Comparison of ENCODE assay signal across 9 cellular contexts in the genomic region with DNA sequence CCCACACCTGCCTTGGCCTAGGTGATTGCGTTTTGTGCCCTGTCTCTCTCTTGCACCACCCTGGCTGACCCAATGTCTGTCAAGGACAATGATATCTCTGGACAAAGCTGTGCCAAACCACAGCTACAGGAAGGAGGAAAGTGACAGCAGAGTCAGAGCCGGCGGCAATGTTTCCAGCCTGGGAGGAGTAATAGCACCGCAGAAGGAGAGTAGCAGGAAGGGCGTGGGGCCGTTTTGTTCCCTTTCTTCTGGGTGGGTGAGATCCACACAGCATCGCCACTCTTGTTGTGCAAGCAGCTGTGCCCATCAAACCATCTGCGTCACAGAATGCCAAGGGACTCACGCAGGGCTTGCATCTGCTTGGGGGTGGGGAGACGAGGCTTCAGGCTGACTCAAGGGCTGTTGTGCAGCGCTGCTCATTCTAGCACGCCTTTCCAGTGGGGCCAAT.
DNase-seq lines count a peak whose midpoint lies in the region; ATAC-seq and TF ChIP-seq lines count a peak whose summit lies in the region.
"Had no signal": no experiment of that assay in that cellular context is flagged by ENCODE, and none has a peak within 500 bp of the region (broad histone marks: within the 10 kb centered on the region; RNA-seq: fewer than 3 reads in every experiment).

No MANE protein-coding gene starts in this region.

- no peaks in the 10 kb centered on the region for H3K9me3 ChIP-seq in suprapubic skin

- TF ChIP-seq CTCF in suprapubic skin (IDR thresholded peaks at IDR 0.05) = no peak

- H3K4me1 Mint-ChIP-seq in activated T-cell treated with anti-CD3 and anti-CD28 coated beads, Interleukin-2, amount 50 U/mL, for 4 hours (ENCODE audit: low read depth) = no peaks in the 10 kb centered on the region

- no peaks in the 10 kb centered on the region for H3K36me3 Mint-ChIP-seq in activated T-cell treated with anti-CD3 and anti-CD28 coated beads, Interleukin-2, amount 50 U/mL, for 4 hours (ENCODE audit: insufficient read depth)
- H3K36me3 Mint-ChIP-seq: WTC11 had no signal

- peak; percentile 91 for ATAC-seq in left lobe of liver
- ATAC-seq in activated T-cell treated with anti-CD3 and anti-CD28 coated beads, Interleukin-2, amount 50 U/mL, for 4 hours = no peak
- ATAC-seq: WTC11 had no signal

- peaks cover 7% of the 10 kb centered on the region for H3K9me3 Mint-ChIP-seq in activated T-cell treated with anti-CD3 and anti-CD28 coated beads, Interleukin-2, amount 50 U/mL, for 4 hours

- CTCF ChIA-PET in HEK293T (lab: Yijun Ruan, JAX) = no interaction called here

- no peak overlapping the region for H3K4me3 Mint-ChIP-seq in activated T-cell treated with anti-CD3 and anti-CD28 coated beads, Interleukin-2, amount 50 U/mL, for 4 hours
- H3K4me3 Mint-ChIP-seq: WTC11 had no signal

- no peaks in the 10 kb centered on the region for H3K4me1 ChIP-seq in suprapubic skin

- peaks cover 5% of the 10 kb centered on the region for H3K27me3 ChIP-seq in suprapubic skin

- no peak overlapping the region for H3K27ac ChIP-seq in suprapubic skin

- no peaks in the 10 kb centered on the region for H3K27me3 Mint-ChIP-seq in activated T-cell treated with anti-CD3 and anti-CD28 coated beads, Interleukin-2, amount 50 U/mL, for 4 hours (ENCODE audit: low read depth)

- H3K4me3 ChIP-seq in suprapubic skin = no peak overlapping the region

- POLR2A ChIA-PET in HEK293T (lab: Yijun Ruan, JAX) = no interaction called here

- TF ChIP-seq EP300 in suprapubic skin (IDR thresholded peaks at IDR 0.05) = no peak

- WGBS in suprapubic skin = 62% methylated on average over 12 of the region's 12 CpGs

- DNase-seq in NCI-H1694 treated with DMSO at 0.1 percent for 48 hours (lab: John Stamatoyannopoulos, UW) (peak; percentile 24), SHP77 treated with DMSO at 0.1 percent for 48 hours (lab: John Stamatoyannopoulos, UW) (peak; percentile 5), left lobe of liver (ENCODE audit: low spot score) (peak; percentile 81), suprapubic skin (ENCODE audit: low spot score in 2 of 2) (peak; percentile 82 to 83), HEK293T (ENCODE audit: extremely low spot score) (no peak)
- no peak for DNase-seq in stimulated activated CD4-positive, alpha-beta T cell treated with anti-CD3 and anti-CD28 coated beads, Interleukin-15, amount 100 ng/mL, for 24 hours
- no peak for DNase-seq in activated T-cell treated with anti-CD3 and anti-CD28 coated beads, Interleukin-2, amount 50 U/mL, for 4 hours
- DNase-seq in activated CD4-positive, alpha-beta T cell treated with anti-CD3 and anti-CD28 coated beads, Interleukin-2, amount 50 U/mL, for 4 hours = no peak

- H3K36me3 ChIP-seq in suprapubic skin = no peaks in the 10 kb centered on the region

- no peak for TF ChIP-seq POLR2A in suprapubic skin (IDR thresholded peaks at IDR 0.05)

TF ChIP-seq in HEK293T, 16 proteins besides CTCF, POLR2A, EP300 and RAD21:
- TF ChIP-seq FOXM1 (IDR thresholded peaks at IDR 0.05; ENCODE audit: borderline replicate concordance) = no peak

Comparison
In these comparisons a context has a peak if more than half of its experiments do, and no peak if none do; other contexts are left out.
1. DNase-seq: peak in NCI-H1694 treated with DMSO at 0.1 percent for 48 hours (single experiment), SHP77 treated with DMSO at 0.1 percent for 48 hours (single experiment), left lobe of liver (single experiment) and suprapubic skin (2 of 2); none in stimulated activated CD4-positive, alpha-beta T cell treated with anti-CD3 and anti-CD28 coated beads, Interleukin-15, amount 100 ng/mL, for 24 hours (single experiment), activated T-cell treated with anti-CD3 and anti-CD28 coated beads, Interleukin-2, amount 50 U/mL, for 4 hours (single experiment), activated CD4-positive, alpha-beta T cell treated with anti-CD3 and anti-CD28 coated beads, Interleukin-2, amount 50 U/mL, for 4 hours (0 of 2) and HEK293T (single experiment).